Comparison of ENCODE assay signal across 8 cellular contexts in the genomic region with DNA sequence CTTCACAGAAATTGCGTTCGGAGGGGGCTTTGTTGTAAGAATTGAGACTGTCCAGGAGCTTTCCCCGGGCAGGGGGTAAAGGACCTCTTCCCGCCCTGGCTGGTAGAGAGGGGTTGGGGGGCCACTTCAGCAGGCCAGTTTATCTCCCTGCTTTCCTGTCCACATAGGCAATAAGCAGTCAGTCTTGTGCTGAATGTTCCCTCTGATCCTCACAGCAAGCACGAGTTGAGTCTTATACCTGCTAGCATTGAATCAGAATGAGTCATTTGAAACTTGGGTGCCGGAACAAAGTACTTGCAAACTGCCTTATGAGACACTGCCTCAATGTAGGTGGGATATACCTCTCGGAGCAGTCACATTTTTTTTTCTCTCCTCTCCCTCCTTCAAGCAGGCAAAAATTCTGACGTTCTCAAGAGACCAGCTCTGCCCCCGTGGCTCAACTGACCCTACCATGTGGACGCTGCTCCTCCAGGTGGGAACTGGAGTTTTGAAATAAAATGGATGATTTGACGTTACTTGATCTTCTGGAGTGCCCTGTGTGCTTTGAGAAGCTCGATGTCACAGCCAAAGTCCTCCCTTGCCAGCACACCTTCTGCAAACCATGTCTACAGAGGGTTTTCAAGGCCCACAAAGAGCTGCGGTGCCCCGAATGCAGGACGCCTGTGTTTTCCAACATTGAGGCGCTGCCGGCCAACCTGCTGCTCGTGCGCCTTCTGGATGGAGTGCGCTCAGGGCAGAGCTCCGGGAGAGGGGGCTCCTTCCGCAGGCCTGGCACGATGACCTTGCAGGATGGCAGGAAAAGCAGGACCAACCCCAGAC. TPM values are rescaled to one million over a fixed set of nuclear protein-coding genes. Genes with fewer than 3 reads are reported as not detected.
DNase-seq lines count a peak whose midpoint lies in the region; ATAC-seq and TF ChIP-seq lines count a peak whose summit lies in the region.

No MANE protein-coding gene starts in this region.

- H3K4me3 ChIP-seq in mucosa of descending colon (peak overlapping the region; percentile 36), uterus (no peak overlapping the region)

- H3K9me3 ChIP-seq in mucosa of descending colon, result no peaks in the 10 kb centered on the region
- H3K9me3 ChIP-seq in uterus, result no peaks in the 10 kb centered on the region

- TF ChIP-seq CTCF in mucosa of descending colon (IDR thresholded peaks at IDR 0.05) (no peak), uterus (IDR thresholded peaks at IDR 0.05) (no peak)

- peak; percentile 57 for ATAC-seq in HG02884 (IDR thresholded peaks at IDR 0.05; ENCODE audit: unreplicated experiment)
- peak; percentile 65 for ATAC-seq in mucosa of descending colon
- no peak for ATAC-seq in GM18909 (IDR thresholded peaks at IDR 0.05; ENCODE audit: poor library complexity, unreplicated experiment)
- ATAC-seq in sciatic nerve, result no peak

- peak; percentile 89 for DNase-seq in ELR (ENCODE audit: low read depth)
- DNase-seq in astrocyte of the hippocampus (ENCODE audit: low read depth, low spot score), result peak; percentile 76
- peak; percentile 59 to 63 (median 61) for DNase-seq in mucosa of descending colon
- no peak for DNase-seq in sciatic nerve (ENCODE audit: low spot score)
- no peak for DNase-seq in MV-4-11 (lab: John Stamatoyannopoulos, UW)
- DNase-seq in uterus, result no peak

- H3K4me1 ChIP-seq in mucosa of descending colon (ENCODE audit: low read depth) (peaks cover 17% of the 10 kb centered on the region), uterus (no peaks in the 10 kb centered on the region)

- H3K36me3 ChIP-seq in mucosa of descending colon (ENCODE audit: low read depth) (no peaks in the 10 kb centered on the region), uterus (no peaks in the 10 kb centered on the region)

- intact Hi-C loops in mucosa of descending colon (cut with DNase I, micrococcal nuclease) (no loop called here), sciatic nerve (cut with DNase I) (no loop called here), uterus (cut with DNase I; ENCODE audit: low total_unique reads) (no loop called here)

- no peaks in the 10 kb centered on the region for H3K27me3 ChIP-seq in uterus

- no peak overlapping the region for H3K27ac ChIP-seq in uterus

- TF ChIP-seq POLR2A in uterus (IDR thresholded peaks at IDR 0.05), result no peak

RNA-seq across cellular contexts. Expression of a gene that starts 1.3 kb away (rescaled TPM):
- 10 to 100 TPM; 36.8 to 99.7 (median 61.5) TPM for total RNA-seq in mucosa of descending colon
- 3.0 TPM for total RNA-seq in sciatic nerve
- total RNA-seq in uterus, result 1 to 10 TPM in 2 of 4 donors, under 1 TPM in 2; 0.26 to 4.1 (median 1.8) TPM

Comparison
In these comparisons a context has a peak if more than half of its experiments do, and no peak if none do; other contexts are left out.
1. DNase-seq: peak in ELR (single experiment), astrocyte of the hippocampus (single experiment) and mucosa of descending colon (3 of 3); none in sciatic nerve (single experiment), MV-4-11 (single experiment) and uterus (0 of 2).
2. ATAC-seq: peak in HG02884 (single experiment) and mucosa of descending colon (single experiment); none in GM18909 (single experiment) and sciatic nerve (single experiment).